ENCODE assay signal across 11 cellular contexts in the genomic region with DNA sequence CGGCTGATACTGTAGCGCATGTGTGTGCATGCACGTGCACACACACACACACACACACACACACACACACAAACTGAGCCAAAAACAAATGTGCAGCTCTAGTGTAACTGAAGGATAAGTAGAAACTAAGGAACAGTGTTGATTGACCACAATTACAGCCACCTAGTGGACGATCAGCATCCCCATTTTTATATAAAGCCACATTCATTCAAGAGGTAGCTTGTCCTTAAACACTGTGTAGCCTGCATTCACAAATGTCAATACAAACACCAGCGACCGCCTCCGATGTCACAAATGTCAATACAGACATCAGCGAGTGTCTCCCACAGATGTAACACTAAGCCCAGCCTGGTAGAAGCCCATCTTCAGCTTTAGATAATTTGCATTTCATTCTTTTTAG.
DNase-seq lines count a peak whose midpoint lies in the region; ATAC-seq and TF ChIP-seq lines count a peak whose summit lies in the region.
"Had no signal": no experiment of that assay in that cellular context is flagged by ENCODE, and none has a peak within 500 bp of the region (broad histone marks: within the 10 kb centered on the region; RNA-seq: fewer than 3 reads in every experiment).

No MANE protein-coding gene starts in this region.

- DNase-seq in NCI-H748 (lab: John Stamatoyannopoulos, UW; ENCODE audit: unreplicated experiment) (peak; percentile 86), epithelial cell of esophagus (ENCODE audit: low read depth) (peak; percentile 39), pons (ENCODE audit: low spot score) (peak; percentile 42), substantia nigra (lab: John Stamatoyannopoulos, UW) (no peak)
- DNase-seq in activated naive CD8-positive, alpha-beta T cell treated with anti-CD3 and anti-CD28 coated beads, Interleukin-2, amount 50 U/mL, for 24 hours, result no peak
- DNase-seq: activated naive CD4-positive, alpha-beta T cell treated with anti-CD3 and anti-CD28 coated beads, Interleukin-2, amount 50 U/mL, for 16 hours; NCI-H2171; nephron progenitor cell had no signal

- H3K27ac ChIP-seq in substantia nigra (ENCODE audit: low read depth, low read length, poor library complexity, severe bottlenecking), result no peak overlapping the region

- no peak overlapping the region for H3K4me3 ChIP-seq in epithelial cell of esophagus (ENCODE audit: low read length)

- H3K27me3 Mint-ChIP-seq in activated naive CD8-positive, alpha-beta T cell treated with anti-CD3 and anti-CD28 coated beads, Interleukin-2, amount 50 U/mL, for 24 hours, result no peaks in the 10 kb centered on the region

- no peak overlapping the region for H3K27ac Mint-ChIP-seq in activated naive CD8-positive, alpha-beta T cell treated with anti-CD3 and anti-CD28 coated beads, Interleukin-2, amount 50 U/mL, for 24 hours
- H3K27ac Mint-ChIP-seq: nephron progenitor cell had no signal

- no peaks in the 10 kb centered on the region for H3K4me1 Mint-ChIP-seq in activated naive CD8-positive, alpha-beta T cell treated with anti-CD3 and anti-CD28 coated beads, Interleukin-2, amount 50 U/mL, for 24 hours

- no peak for ATAC-seq in activated CD4-positive, CD25-positive, alpha-beta regulatory T cell treated with anti-CD3 and anti-CD28 coated beads, Interleukin-2, amount 50 U/mL, for 24 hours
- no peak for ATAC-seq in activated naive CD8-positive, alpha-beta T cell treated with anti-CD3 and anti-CD28 coated beads, Interleukin-2, amount 50 U/mL, for 24 hours
- no peak for ATAC-seq in GM21723 (IDR thresholded peaks at IDR 0.05; ENCODE audit: unreplicated experiment)

- TF ChIP-seq CTCF in GM12872 (IDR thresholded peaks at IDR 0.05; ENCODE audit: insufficient read depth, low read depth, low read length), result peak; percentile 15; the same call in 1 of the 3 replicates
- TF ChIP-seq CTCF in epithelial cell of esophagus (IDR thresholded peaks at IDR 0.05; ENCODE audit: insufficient read depth, low read depth, low read length, missing control alignments), result peak; percentile 48

- H3K4me3 Mint-ChIP-seq in activated naive CD8-positive, alpha-beta T cell treated with anti-CD3 and anti-CD28 coated beads, Interleukin-2, amount 50 U/mL, for 24 hours, result no peak overlapping the region
- H3K4me3 Mint-ChIP-seq: nephron progenitor cell had no signal

- H3K9me3 Mint-ChIP-seq in activated naive CD8-positive, alpha-beta T cell treated with anti-CD3 and anti-CD28 coated beads, Interleukin-2, amount 50 U/mL, for 24 hours, result no peaks in the 10 kb centered on the region

- peaks cover 5% of the 10 kb centered on the region for H3K36me3 Mint-ChIP-seq in activated naive CD8-positive, alpha-beta T cell treated with anti-CD3 and anti-CD28 coated beads, Interleukin-2, amount 50 U/mL, for 24 hours (ENCODE audit: low read depth)

Comparison
In these comparisons a context has a peak if more than half of its experiments do, and no peak if none do; other contexts are left out.
1. DNase-seq: peak in NCI-H748 (single experiment), epithelial cell of esophagus (single experiment) and pons (single experiment); none in activated naive CD8-positive, alpha-beta T cell treated with anti-CD3 and anti-CD28 coated beads, Interleukin-2, amount 50 U/mL, for 24 hours (single experiment) and substantia nigra (0 of 49).